ENCODE assay signal across 21 cellular contexts in the genomic region with DNA sequence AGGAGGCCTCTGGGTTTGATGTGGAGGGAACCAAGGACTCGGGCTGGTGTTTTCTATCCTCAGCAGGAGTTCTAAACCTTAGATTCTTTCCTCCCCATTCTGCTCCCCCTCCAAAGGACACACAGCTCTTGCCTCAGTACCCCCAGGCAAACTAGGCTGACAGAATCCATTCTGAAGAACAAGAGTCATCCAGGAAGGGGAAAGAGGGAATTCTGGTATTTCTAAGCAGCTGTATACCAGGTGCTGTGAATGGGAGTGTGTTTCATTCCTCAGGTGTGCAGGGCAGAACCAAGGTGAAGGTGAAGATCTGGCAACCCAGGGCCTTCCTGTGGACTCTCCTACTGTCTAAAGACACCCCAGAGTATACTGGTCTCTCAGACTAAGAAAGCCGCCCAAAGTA. TPM values are rescaled to one million over a fixed set of nuclear protein-coding genes. Genes with fewer than 3 reads are reported as not detected.
DNase-seq lines count a peak whose midpoint lies in the region; ATAC-seq, FAIRE-seq and TF ChIP-seq lines count a peak whose summit lies in the region.
"Had no signal": no experiment of that assay in that cellular context is flagged by ENCODE, and none has a peak within 500 bp of the region (broad histone marks: within the 10 kb centered on the region; RNA-seq: fewer than 3 reads in every experiment).

No MANE protein-coding gene starts in this region.

- intact Hi-C loops in activated CD4-positive, alpha-beta T cell treated with anti-CD3 and anti-CD28 coated beads for 36 hours (cut with DNase I, micrococcal nuclease) = no loop called here

- CTCF ChIA-PET in activated naive CD4-positive, alpha-beta T cell treated with anti-CD3 and anti-CD28 coated beads, Interleukin-2, amount 10 ng/mL, durations not matched to agents 7 days and 5 days (lab: Charles Lee) = interaction anchor here (0.5 to 2.0 kb wide), 3 partner anchors 20 to 147 kb away, joined by 3 to 4 read pairs (median 3); no protein-coding TSS in a partner anchor
- CTCF ChIA-PET in activated CD4-positive, alpha-beta T cell treated with anti-CD3 and anti-CD28 coated beads for 36 hours (lab: Charles Lee) = interaction anchor here (0.9 to 1.2 kb wide), 2 partner anchors 146 to 147 kb away, joined by 3 to 4 read pairs; no protein-coding TSS in a partner anchor

- no peak for FAIRE-seq in GM12892 (lab: Jason Lieb, UNC)
- FAIRE-seq: endometrium, K562, TTC549 had no signal

- peak overlapping the region; percentile 45 for H3K27ac Mint-ChIP-seq in activated naive CD4-positive, alpha-beta T cell treated with anti-CD3 and anti-CD28 coated beads, Interleukin-2, amount 10 ng/mL, durations not matched to agents 7 days and 5 days
- peak overlapping the region; percentile 81 for H3K27ac Mint-ChIP-seq in osteocyte (ENCODE audit: unreplicated experiment)
- no peak overlapping the region for H3K27ac Mint-ChIP-seq in activated CD4-positive, alpha-beta T cell treated with anti-CD3 and anti-CD28 coated beads for 36 hours
- no peak overlapping the region for H3K27ac Mint-ChIP-seq in activated T-cell treated with anti-CD3 and anti-CD28 coated beads, Interleukin-2, amount 50 U/mL, for 72 hours
- H3K27ac Mint-ChIP-seq: activated T-helper 1 cell treated with anti-CD3 and anti-CD28 coated beads, Interleukin-12 subunit alpha, Interleukin-12 subunit beta, Interleukin-2, Interleukin-4 antibody, amounts not matched to agents 30 ng/mL and 10 ng/mL and 1 ng/mL, durations not matched to agents 14 hours and 24 hours and 36 hours had no signal

- no peaks in the 10 kb centered on the region for H3K27me3 ChIP-seq in tibial nerve
- H3K27me3 ChIP-seq: neural progenitor cell, SJSA1 had no signal

- peak; percentile 23 for ATAC-seq in esophagus mucosa
- ATAC-seq in activated CD4-positive, alpha-beta T cell treated with anti-CD3 and anti-CD28 coated beads for 36 hours = no peak
- ATAC-seq in activated T-cell treated with anti-CD3 and anti-CD28 coated beads, Interleukin-2, amount 50 U/mL, for 72 hours (replicated peaks in 1 of 2) = no peak
- ATAC-seq: K562 had no signal

- TF ChIP-seq EP300 in tibial nerve (IDR thresholded peaks at IDR 0.05) = no peak

- POLR2A ChIA-PET in activated CD4-positive, alpha-beta T cell treated with anti-CD3 and anti-CD28 coated beads for 36 hours (lab: Charles Lee) = no interaction called here

- peak overlapping the region; percentile 73 to 95 (median 86) for H3K27ac ChIP-seq in tibial nerve
- H3K27ac ChIP-seq: 22Rv1, C4-2B, neural progenitor cell, SJSA1 had no signal

- no peak overlapping the region for H3K4me3 Mint-ChIP-seq in activated naive CD4-positive, alpha-beta T cell treated with anti-CD3 and anti-CD28 coated beads, Interleukin-2, amount 10 ng/mL, durations not matched to agents 7 days and 5 days
- no peak overlapping the region for H3K4me3 Mint-ChIP-seq in osteocyte (ENCODE audit: unreplicated experiment)
- no peak overlapping the region for H3K4me3 Mint-ChIP-seq in activated CD4-positive, alpha-beta T cell treated with anti-CD3 and anti-CD28 coated beads for 36 hours
- H3K4me3 Mint-ChIP-seq in activated T-cell treated with anti-CD3 and anti-CD28 coated beads, Interleukin-2, amount 50 U/mL, for 72 hours = no peak overlapping the region
- H3K4me3 Mint-ChIP-seq: activated T-helper 1 cell treated with anti-CD3 and anti-CD28 coated beads, Interleukin-12 subunit alpha, Interleukin-12 subunit beta, Interleukin-2, Interleukin-4 antibody, amounts not matched to agents 30 ng/mL and 10 ng/mL and 1 ng/mL, durations not matched to agents 14 hours and 24 hours and 36 hours; type B pancreatic cell had no signal

- no peak for TF ChIP-seq CTCF in osteocyte (IDR thresholded peaks at IDR 0.05)
- TF ChIP-seq CTCF in tibial nerve (IDR thresholded peaks at IDR 0.05) = no peak

- H3K4me1 Mint-ChIP-seq in activated naive CD4-positive, alpha-beta T cell treated with anti-CD3 and anti-CD28 coated beads, Interleukin-2, amount 10 ng/mL, durations not matched to agents 7 days and 5 days = peaks cover 36% of the 10 kb centered on the region
- H3K4me1 Mint-ChIP-seq in osteocyte (ENCODE audit: unreplicated experiment) = peaks cover 26% of the 10 kb centered on the region
- peaks cover 19% of the 10 kb centered on the region for H3K4me1 Mint-ChIP-seq in activated CD4-positive, alpha-beta T cell treated with anti-CD3 and anti-CD28 coated beads for 36 hours
- peaks cover 22% of the 10 kb centered on the region for H3K4me1 Mint-ChIP-seq in activated T-cell treated with anti-CD3 and anti-CD28 coated beads, Interleukin-2, amount 50 U/mL, for 72 hours (ENCODE audit: low read depth)

- TF ChIP-seq POLR2A in tibial nerve (IDR thresholded peaks at IDR 0.05) (no peak), GM12892 (IDR thresholded peaks at IDR 0.05; ENCODE audit: low read depth, low read length) (no peak)

- DNase-seq in activated naive CD4-positive, alpha-beta T cell treated with anti-CD3 and anti-CD28 coated beads, Interleukin-2, amount 10 ng/mL, durations not matched to agents 7 days and 5 days = no peak
- no peak for DNase-seq in activated naive CD4-positive, alpha-beta T cell (lab: John Stamatoyannopoulos, UW)
- no peak for DNase-seq in osteocyte (ENCODE audit: extremely low spot score, unreplicated experiment)
- DNase-seq in tibial nerve (ENCODE audit: low spot score in 2 of 2) = no peak
- DNase-seq in activated CD4-positive, alpha-beta T cell treated with anti-CD3 and anti-CD28 coated beads for 36 hours = no peak
- no peak for DNase-seq in activated T-cell treated with anti-CD3 and anti-CD28 coated beads, Interleukin-2, amount 50 U/mL, for 72 hours
- DNase-seq in GM12892 (ENCODE audit: insufficient read length) = no peak
- DNase-seq: activated CD4-positive, alpha-beta T cell treated with anti-CD3 and anti-CD28 coated beads, Interleukin-2, amount 50 U/mL, for 48 hours; NCI-H1417; NCI-H345 had no signal

- no peak overlapping the region for H3K4me3 ChIP-seq in tibial nerve
- H3K4me3 ChIP-seq: HAP-1, K562, neural progenitor cell, SJSA1 had no signal

- H3K9me3 Mint-ChIP-seq in activated naive CD4-positive, alpha-beta T cell treated with anti-CD3 and anti-CD28 coated beads, Interleukin-2, amount 10 ng/mL, durations not matched to agents 7 days and 5 days = no peaks in the 10 kb centered on the region
- no peaks in the 10 kb centered on the region for H3K9me3 Mint-ChIP-seq in osteocyte (ENCODE audit: unreplicated experiment)
- H3K9me3 Mint-ChIP-seq in activated CD4-positive, alpha-beta T cell treated with anti-CD3 and anti-CD28 coated beads for 36 hours (ENCODE audit: low read depth) = no peaks in the 10 kb centered on the region
- H3K9me3 Mint-ChIP-seq in activated T-cell treated with anti-CD3 and anti-CD28 coated beads, Interleukin-2, amount 50 U/mL, for 72 hours = no peaks in the 10 kb centered on the region
- H3K9me3 Mint-ChIP-seq: activated T-helper 1 cell treated with anti-CD3 and anti-CD28 coated beads, Interleukin-12 subunit alpha, Interleukin-12 subunit beta, Interleukin-2, Interleukin-4 antibody, amounts not matched to agents 30 ng/mL and 10 ng/mL and 1 ng/mL, durations not matched to agents 14 hours and 24 hours and 36 hours; neural progenitor cell; type B pancreatic cell had no signal

- 46 to 50% methylated on average over 2 of the region's 2 CpGs for WGBS in tibial nerve, 2 donors

- H3K27me3 Mint-ChIP-seq in activated naive CD4-positive, alpha-beta T cell treated with anti-CD3 and anti-CD28 coated beads, Interleukin-2, amount 10 ng/mL, durations not matched to agents 7 days and 5 days = no peaks in the 10 kb centered on the region
- no peaks in the 10 kb centered on the region for H3K27me3 Mint-ChIP-seq in osteocyte (ENCODE audit: unreplicated experiment)
- H3K27me3 Mint-ChIP-seq in activated CD4-positive, alpha-beta T cell treated with anti-CD3 and anti-CD28 coated beads for 36 hours = no peaks in the 10 kb centered on the region
- H3K27me3 Mint-ChIP-seq in activated T-cell treated with anti-CD3 and anti-CD28 coated beads, Interleukin-2, amount 50 U/mL, for 72 hours (ENCODE audit: low read depth) = no peaks in the 10 kb centered on the region
- H3K27me3 Mint-ChIP-seq: type B pancreatic cell had no signal

- peaks cover 34% of the 10 kb centered on the region for H3K36me3 Mint-ChIP-seq in activated naive CD4-positive, alpha-beta T cell treated with anti-CD3 and anti-CD28 coated beads, Interleukin-2, amount 10 ng/mL, durations not matched to agents 7 days and 5 days
- H3K36me3 Mint-ChIP-seq in osteocyte (ENCODE audit: unreplicated experiment) = peaks cover 16% of the 10 kb centered on the region
- peaks cover 12% of the 10 kb centered on the region for H3K36me3 Mint-ChIP-seq in activated CD4-positive, alpha-beta T cell treated with anti-CD3 and anti-CD28 coated beads for 36 hours (ENCODE audit: low read depth)
- no peaks in the 10 kb centered on the region for H3K36me3 Mint-ChIP-seq in activated T-cell treated with anti-CD3 and anti-CD28 coated beads, Interleukin-2, amount 50 U/mL, for 72 hours (ENCODE audit: insufficient read depth in 2 of 2)

- peaks cover 9 to 79% (median 64%) of the 10 kb centered on the region in 4 donors for H3K4me1 ChIP-seq in tibial nerve

- peaks cover 0 to 32% (median 6%) of the 10 kb centered on the region in 3 donors for H3K36me3 ChIP-seq in tibial nerve
- H3K36me3 ChIP-seq: neural progenitor cell had no signal

- no peaks in the 10 kb centered on the region for H3K9me3 ChIP-seq in tibial nerve
- H3K9me3 ChIP-seq: HAP-1, SJSA1 had no signal

RNA-seq across cellular contexts. Expression of a gene that starts 4.1 kb away (rescaled TPM):
- total RNA-seq in esophagus mucosa (21.4 TPM), osteocyte (44.5 and 49.4 TPM in 2 replicates), tibial nerve (100 to 1,000 TPM in 2 of 4 donors, 10 to 100 TPM in 2; 67.9 to 110 (median 95.2) TPM)
- total RNA-seq in activated CD4-positive, alpha-beta T cell treated with anti-CD3 and anti-CD28 coated beads for 36 hours = 10 to 100 TPM; 18.5 to 27.3 TPM
- 10 to 100 TPM; 48.4 to 51.2 TPM for total RNA-seq in activated T-cell treated with anti-CD3 and anti-CD28 coated beads, Interleukin-2, amount 50 U/mL, for 72 hours
- 10.1 TPM for polyA plus RNA-seq in GM12892 (2012; ENCODE audit: missing spikeins)

RNA-seq across cellular contexts. Expression of a gene that starts 19.9 kb away (rescaled TPM):
- total RNA-seq in esophagus mucosa (94.2 TPM), osteocyte (183 and 184 TPM in 2 replicates), tibial nerve (100 to 1,000 TPM; 184 to 305 (median 226) TPM)
- 10 to 100 TPM; 21.7 to 24.1 TPM for total RNA-seq in activated CD4-positive, alpha-beta T cell treated with anti-CD3 and anti-CD28 coated beads for 36 hours
- total RNA-seq in activated T-cell treated with anti-CD3 and anti-CD28 coated beads, Interleukin-2, amount 50 U/mL, for 72 hours = 10 to 100 TPM; 32.8 to 49.9 TPM
- 38.4 TPM for polyA plus RNA-seq in GM12892 (2012; ENCODE audit: missing spikeins)

RNA-seq across cellular contexts. Expression of a gene that starts 50.2 kb away (rescaled TPM):
- total RNA-seq in esophagus mucosa (94.4 TPM), osteocyte (65.0 and 71.0 TPM in 2 replicates), tibial nerve (10 to 100 TPM; 31.0 to 41.5 (median 39.3) TPM)
- 10 to 100 TPM; 43.8 to 44.0 TPM for total RNA-seq in activated CD4-positive, alpha-beta T cell treated with anti-CD3 and anti-CD28 coated beads for 36 hours
- 10 to 100 TPM; 36.0 to 40.7 TPM for total RNA-seq in activated T-cell treated with anti-CD3 and anti-CD28 coated beads, Interleukin-2, amount 50 U/mL, for 72 hours
- 53.9 TPM for polyA plus RNA-seq in GM12892 (2012; ENCODE audit: missing spikeins)

RNA-seq across cellular contexts. Expression of a gene that starts 56.3 kb away (rescaled TPM):
- 42.2 TPM for total RNA-seq in esophagus mucosa
- total RNA-seq in osteocyte = 55.8 and 57.1 TPM in 2 replicates
- total RNA-seq in tibial nerve = 10 to 100 TPM; 65.1 to 72.0 (median 70.0) TPM
- 10 to 100 TPM; 10.1 to 11.6 TPM for total RNA-seq in activated CD4-positive, alpha-beta T cell treated with anti-CD3 and anti-CD28 coated beads for 36 hours
- 10 to 100 TPM; 18.7 to 22.9 TPM for total RNA-seq in activated T-cell treated with anti-CD3 and anti-CD28 coated beads, Interleukin-2, amount 50 U/mL, for 72 hours
- 7.4 TPM for polyA plus RNA-seq in GM12892 (2012; ENCODE audit: missing spikeins)

Comparison
In these comparisons a context has a peak if more than half of its experiments do, and no peak if none do; other contexts are left out.
1. H3K27ac Mint-ChIP-seq: peak in activated naive CD4-positive, alpha-beta T cell treated with anti-CD3 and anti-CD28 coated beads, Interleukin-2, amount 10 ng/mL, durations not matched to agents 7 days and 5 days (single experiment) and osteocyte (single experiment); none in activated CD4-positive, alpha-beta T cell treated with anti-CD3 and anti-CD28 coated beads for 36 hours (single experiment) and activated T-cell treated with anti-CD3 and anti-CD28 coated beads, Interleukin-2, amount 50 U/mL, for 72 hours (single experiment).